In genomic region chrX:7159132-7159861, GRCh38 we compare ENCODE assay signal across 13 cellular contexts. TPM values are rescaled to one million over a fixed set of nuclear protein-coding genes. Genes with fewer than 3 reads are reported as not detected.
DNase-seq lines count a peak whose midpoint lies in the region; ATAC-seq and TF ChIP-seq lines count a peak whose summit lies in the region.
"Had no signal": no experiment of that assay in that cellular context is flagged by ENCODE, and none has a peak within 500 bp of the region (broad histone marks: within the 10 kb centered on the region; RNA-seq: fewer than 3 reads in every experiment).

No MANE protein-coding gene starts in this region.

- no peak for TF ChIP-seq CTCF in foreskin fibroblast (IDR thresholded peaks at IDR 0.05; ENCODE audit: low read depth, low read length)

- ATAC-seq in HG03095 (IDR thresholded peaks at IDR 0.05; ENCODE audit: unreplicated experiment) (no peak), GM21723 (IDR thresholded peaks at IDR 0.05; ENCODE audit: unreplicated experiment) (no peak)
- ATAC-seq: HCT116 had no signal

- peak; percentile 28 to 48 for DNase-seq in NCI-H2081 (lab: John Stamatoyannopoulos, UW)
- no peak for DNase-seq in NCI-H2081 treated with DMSO at 0.1 percent for 48 hours (lab: John Stamatoyannopoulos, UW)
- DNase-seq in RPMI7951 (ENCODE audit: low read depth), result peak; percentile 27
- DNase-seq in foreskin fibroblast, result peak; percentile 35 to 66
- DNase-seq in stromal cell of bone marrow (ENCODE audit: low read depth), result peak; percentile 27
- DNase-seq in NCI-H187 (lab: John Stamatoyannopoulos, UW), result no peak
- DNase-seq: activated CD4-positive, alpha-beta T cell treated with anti-CD3 and anti-CD28 coated beads for 1 hour; brain microvascular endothelial cell; NCI-H1417 treated with DMSO at 0.1 percent for 48 hours had no signal

- no peak overlapping the region for H3K4me3 ChIP-seq in foreskin fibroblast (ENCODE audit: low read depth in 1 of 2, low read length in 2 of 2)
- H3K4me3 ChIP-seq: upper lobe of left lung had no signal

RNA-seq across cellular contexts. Expression of gene PUDP, which starts 11.3 kb away (rescaled TPM):
- total RNA-seq in RPMI7951 (2014; rRNA removed; shearing (Covaris generic)), result 7.3 and 8.8 TPM in 2 replicates

RNA-seq across cellular contexts. Expression of gene STS, which starts 11.8 kb away (rescaled TPM):
- 2.1 and 3.5 TPM in 2 replicates for total RNA-seq in RPMI7951 (2014; rRNA removed; shearing (Covaris generic))

Comparison
In these comparisons a context has a peak if more than half of its experiments do, and no peak if none do; other contexts are left out.
1. DNase-seq: peak in NCI-H2081 (2 of 2), RPMI7951 (single experiment), foreskin fibroblast (2 of 2) and stromal cell of bone marrow (single experiment); none in NCI-H2081 treated with DMSO at 0.1 percent for 48 hours (single experiment) and NCI-H187 (0 of 2).